ENCODE assay signal across 8 cellular contexts in the genomic region with DNA sequence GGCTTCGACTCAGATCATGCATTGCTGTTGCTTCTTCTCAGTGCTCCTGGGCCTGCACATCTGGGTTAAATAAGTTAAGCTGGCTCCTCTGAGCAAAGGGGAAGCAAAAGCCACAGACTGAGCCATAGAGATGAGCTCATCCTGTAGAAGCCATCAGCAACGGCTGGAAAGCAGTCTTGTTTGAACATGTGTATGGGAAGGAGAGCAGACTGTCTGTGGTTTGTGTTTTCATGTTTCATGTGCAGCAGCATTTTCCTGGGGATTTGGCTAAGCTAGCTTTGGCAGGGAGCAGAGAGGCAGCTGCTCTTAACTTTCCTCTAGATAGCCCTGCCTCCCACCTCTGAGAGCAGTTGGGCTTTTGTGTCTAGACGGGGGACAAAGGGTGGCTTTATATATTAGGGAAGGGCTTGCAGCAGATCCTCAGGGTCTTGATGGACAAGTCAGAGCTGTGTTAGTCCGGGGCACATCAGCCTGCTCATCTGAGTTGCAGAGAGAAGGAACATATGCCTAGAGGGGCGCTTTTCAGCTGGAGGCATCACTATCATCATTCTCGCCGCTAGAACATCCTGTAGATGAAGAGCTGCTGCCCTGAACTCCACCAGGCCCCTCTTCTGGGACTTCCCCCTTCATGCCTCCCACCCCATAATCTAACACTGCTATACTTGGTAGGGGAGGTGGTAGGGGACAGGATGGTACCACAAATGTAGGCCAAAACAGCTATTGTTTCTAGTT. TPM values are rescaled to one million over a fixed set of nuclear protein-coding genes. Genes with fewer than 3 reads are reported as not detected.
DNase-seq lines count a peak whose midpoint lies in the region; ATAC-seq and TF ChIP-seq lines count a peak whose summit lies in the region.

No MANE protein-coding gene starts in this region.

- ATAC-seq in GM19468 (IDR thresholded peaks at IDR 0.05; ENCODE audit: extremely low read depth, unreplicated experiment) (peak; percentile 81), HG03575 (IDR thresholded peaks at IDR 0.05; ENCODE audit: extremely low read depth, insufficient number of reproducible peaks, low FRiP score, unreplicated experiment) (peak; percentile 53)

- H3K27ac ChIP-seq in WERI-Rb-1 = peak overlapping the region; percentile 40

- H3K4me3 ChIP-seq in WERI-Rb-1 (ENCODE audit: low read depth, low read length) (no peak overlapping the region), fibroblast of villous mesenchyme (ENCODE audit: low read depth, low read length) (no peak overlapping the region), retinal pigment epithelial cell (ENCODE audit: low read length) (no peak overlapping the region)

- TF ChIP-seq CTCF in WERI-Rb-1 (IDR thresholded peaks at IDR 0.05; ENCODE audit: low read depth, low read length) (no peak), fibroblast of villous mesenchyme (IDR thresholded peaks at IDR 0.05; ENCODE audit: insufficient read depth, low read depth, low read length) (no peak), retinal pigment epithelial cell (conservative IDR thresholded peaks at IDR 0.05; ENCODE audit: low read depth, low read length) (no peak)

- peaks cover 4% of the 10 kb centered on the region for H3K36me3 ChIP-seq in WERI-Rb-1

- no peaks in the 10 kb centered on the region for H3K9me3 ChIP-seq in WERI-Rb-1 (ENCODE audit: severe bottlenecking)

- no peaks in the 10 kb centered on the region for H3K27me3 ChIP-seq in WERI-Rb-1 (ENCODE audit: insufficient read depth, low read depth, severe bottlenecking)

- peak; percentile 94 for DNase-seq in EH (ENCODE audit: low read depth)
- DNase-seq in WERI-Rb-1 = peak; percentile 36
- DNase-seq in fibroblast of villous mesenchyme (ENCODE audit: low read depth) = peak; percentile 95
- peak; percentile 92 for DNase-seq in retinal pigment epithelial cell (ENCODE audit: low read depth)
- no peak for DNase-seq in DMS114 treated with DMSO at 0.1 percent for 48 hours (lab: John Stamatoyannopoulos, UW; ENCODE audit: unreplicated experiment)
- DNase-seq in GM19240 (ENCODE audit: insufficient read length, low spot score) = no peak

RNA-seq across cellular contexts. Expression of a gene that starts 14.9 kb away (rescaled TPM):
- 10.4 and 12.9 TPM in 2 replicates for total RNA-seq in fibroblast of villous mesenchyme

RNA-seq across cellular contexts. Expression of a gene that starts 35.9 kb away (rescaled TPM):
- 7.4 and 7.8 TPM in 2 replicates for total RNA-seq in fibroblast of villous mesenchyme

RNA-seq across cellular contexts. Expression of a gene that starts 36.7 kb away (rescaled TPM):
- total RNA-seq in fibroblast of villous mesenchyme = 16.8 and 17.1 TPM in 2 replicates

RNA-seq across cellular contexts. Expression of a gene that starts 49.9 kb away (rescaled TPM):
- 6.0 and 10.3 TPM in 2 replicates for total RNA-seq in fibroblast of villous mesenchyme

RNA-seq across cellular contexts. Expression of a gene that starts 50.1 kb away (rescaled TPM):
- 85.4 and 102 TPM in 2 replicates for total RNA-seq in fibroblast of villous mesenchyme

Comparison
In these comparisons a context has a peak if more than half of its experiments do, and no peak if none do; other contexts are left out.
1. DNase-seq: peak in EH (single experiment), WERI-Rb-1 (single experiment), fibroblast of villous mesenchyme (single experiment) and retinal pigment epithelial cell (single experiment); none in DMS114 treated with DMSO at 0.1 percent for 48 hours (single experiment) and GM19240 (single experiment).